In the genomic region with DNA sequence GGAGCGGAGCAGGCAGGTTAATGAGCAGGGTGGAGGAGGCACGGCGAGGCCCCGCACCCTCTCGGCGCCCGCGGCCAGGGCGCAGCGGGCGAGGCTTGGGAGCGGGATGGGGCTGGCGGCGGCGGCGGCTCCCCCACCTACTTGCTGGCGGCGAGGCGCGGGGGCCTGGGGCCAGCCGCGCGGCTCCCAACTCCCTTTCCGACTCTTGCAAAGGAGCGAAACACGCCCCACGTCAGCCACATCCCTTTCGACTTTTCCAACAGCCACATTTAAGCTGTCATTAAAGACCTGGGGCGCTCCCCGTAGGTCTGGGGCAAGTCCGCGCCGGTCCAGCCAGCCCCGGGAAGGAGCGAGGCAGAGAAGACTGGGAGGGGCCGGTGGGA, we compare ENCODE assay signal across 8 cellular contexts. TPM values are rescaled to one million over a fixed set of nuclear protein-coding genes. Genes with fewer than 3 reads are reported as not detected.
DNase-seq lines count a peak whose midpoint lies in the region; ATAC-seq and TF ChIP-seq lines count a peak whose summit lies in the region.

No MANE protein-coding gene starts in this region.

- intact Hi-C loops in naive thymus-derived CD4-positive, alpha-beta T cell (cut with micrococcal nuclease): loop anchor here (5.0 to 10.0 kb wide), 5 partner anchors 108 to 457 kb away; a partner anchor contains a TSS

- peak overlapping the region; percentile 71 for H3K4me3 ChIP-seq in HL-60 (replicated peaks; ENCODE audit: insufficient read depth, low read length)
- H3K4me3 ChIP-seq in naive thymus-derived CD4-positive, alpha-beta T cell (ENCODE audit: low read length): peak overlapping the region; percentile 53

- H3K27me3 ChIP-seq in HL-60 (ENCODE audit: insufficient read depth, poor library complexity, severe bottlenecking): peaks cover 42% of the 10 kb centered on the region
- peaks cover 7 to 10% of the 10 kb centered on the region in 2 donors for H3K27me3 ChIP-seq in naive thymus-derived CD4-positive, alpha-beta T cell (ENCODE audit: control insufficient read depth in 2 of 2, insufficient read depth in 2 of 2, low read length in 2 of 2)

- DNase-seq in ELR (ENCODE audit: low read depth) (peak; percentile 65), HL-60 (ENCODE audit: low read depth in 1 of 2, low spot score in 1 of 2) (peak in 1 of 2 experiments; percentile 14), WTC11 (ENCODE audit: low spot score) (no peak), SHP77 (lab: John Stamatoyannopoulos, UW) (no peak), midbrain (lab: John Stamatoyannopoulos, UW) (no peak), GF-D8 (lab: John Stamatoyannopoulos, UW) (no peak)
- DNase-seq in naive thymus-derived CD4-positive, alpha-beta T cell: peak in 2 of 9 donors; percentile 6 to 34

- no peaks in the 10 kb centered on the region for H3K9me3 ChIP-seq in naive thymus-derived CD4-positive, alpha-beta T cell (ENCODE audit: control insufficient read depth in 2 of 3, low read length in 3 of 3)

- H3K27ac ChIP-seq in HL-60 (replicated peaks): no peak overlapping the region
- no peak overlapping the region for H3K27ac ChIP-seq in naive thymus-derived CD4-positive, alpha-beta T cell (ENCODE audit: low read depth, low read length)

- H3K4me3 Mint-ChIP-seq in WTC11: peak overlapping the region; percentile 71
- H3K4me3 Mint-ChIP-seq in naive thymus-derived CD4-positive, alpha-beta T cell: peak overlapping the region; percentile 65 to 92 (median 75)

- no peak overlapping the region for H3K27ac Mint-ChIP-seq in WTC11
- H3K27ac Mint-ChIP-seq in naive thymus-derived CD4-positive, alpha-beta T cell: no peak overlapping the region

- no peaks in the 10 kb centered on the region for H3K36me3 ChIP-seq in naive thymus-derived CD4-positive, alpha-beta T cell (ENCODE audit: control insufficient read depth in 2 of 3, insufficient read depth in 3 of 3, low read length in 3 of 3)

- TF ChIP-seq CTCF in HL-60 (IDR thresholded peaks at IDR 0.05; ENCODE audit: insufficient read depth, low read length) (no peak), WTC11 (IDR thresholded peaks at IDR 0.05) (no peak)

- H3K9me3 Mint-ChIP-seq in WTC11: no peaks in the 10 kb centered on the region
- H3K9me3 Mint-ChIP-seq in naive thymus-derived CD4-positive, alpha-beta T cell: peaks cover 0 to 4% (median 0%) of the 10 kb centered on the region in 11 donors

- peaks cover 0 to 4% of the 10 kb centered on the region in 2 donors for H3K4me1 ChIP-seq in naive thymus-derived CD4-positive, alpha-beta T cell (ENCODE audit: control insufficient read depth in 2 of 2, insufficient read depth in 2 of 2, low read length in 2 of 2)

- H3K27me3 Mint-ChIP-seq in WTC11 (ENCODE audit: low read depth): peaks cover 76% of the 10 kb centered on the region
- peaks cover 30 to 49% (median 37%) of the 10 kb centered on the region in 5 donors for H3K27me3 Mint-ChIP-seq in naive thymus-derived CD4-positive, alpha-beta T cell

- H3K36me3 Mint-ChIP-seq in WTC11: no peaks in the 10 kb centered on the region; the same call in 1 of the 2 replicates
- peaks cover 0 to 5% (median 0%) of the 10 kb centered on the region in 5 donors for H3K36me3 Mint-ChIP-seq in naive thymus-derived CD4-positive, alpha-beta T cell

- CTCF ChIA-PET in WTC11 (lab: Charles Lee): interaction anchor here (0.5 to 3.3 kb wide), 10 partner anchors 18 to 521 kb away, joined by 3 to 28 read pairs (median 8); no protein-coding TSS in a partner anchor
- CTCF ChIA-PET in naive thymus-derived CD4-positive, alpha-beta T cell (lab: Charles Lee): no interaction called here

- POLR2A ChIA-PET in WTC11 (lab: Charles Lee): interaction anchor here (2.1 kb wide), 1 partner anchor 23 kb away, joined by 6 read pairs; no protein-coding TSS in a partner anchor
- POLR2A ChIA-PET in naive thymus-derived CD4-positive, alpha-beta T cell (lab: Charles Lee): no interaction called here

- ATAC-seq in WTC11: peak; percentile 10
- ATAC-seq in esophagus mucosa: peak; percentile 72
- ATAC-seq in naive thymus-derived CD4-positive, alpha-beta T cell: peak; percentile 45

- peaks cover 54% of the 10 kb centered on the region for H3K4me1 Mint-ChIP-seq in WTC11
- peaks cover 12 to 45% (median 38%) of the 10 kb centered on the region in 7 donors for H3K4me1 Mint-ChIP-seq in naive thymus-derived CD4-positive, alpha-beta T cell

TF ChIP-seq in WTC11, 78 proteins besides CTCF, POLR2A, EP300 and RAD21:
- TF ChIP-seq GRHL2 (CRISPR knock-in tag; IDR thresholded peaks at IDR 0.05; ENCODE audit: insufficient replicate concordance, severe bottlenecking): no peak
- TF ChIP-seq ZNF263 (CRISPR knock-in tag; IDR thresholded peaks at IDR 0.05; ENCODE audit: low read depth): no peak
- TF ChIP-seq PRRX2 (CRISPR knock-in tag; IDR thresholded peaks at IDR 0.05): no peak
- no peak for TF ChIP-seq FOXK1 (CRISPR knock-in tag; IDR thresholded peaks at IDR 0.05)
- TF ChIP-seq, protein P1, sequence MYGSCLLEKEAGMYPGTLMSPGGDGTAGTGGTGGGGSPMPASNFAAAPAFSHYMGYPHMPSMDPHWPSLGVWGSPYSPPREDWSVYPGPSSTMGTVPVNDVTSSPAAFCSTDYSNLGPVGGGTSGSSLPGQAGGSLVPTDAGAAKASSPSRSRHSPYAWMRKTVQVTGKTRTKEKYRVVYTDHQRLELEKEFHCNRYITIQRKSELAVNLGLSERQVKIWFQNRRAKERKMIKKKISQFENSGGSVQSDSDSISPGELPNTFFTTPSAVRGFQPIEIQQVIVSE (CRISPR knock-in tag; IDR thresholded peaks at IDR 0.05; ENCODE audit: borderline replicate concordance): no peak
- no peak for TF ChIP-seq ZNF219 (CRISPR knock-in tag; IDR thresholded peaks at IDR 0.05; ENCODE audit: borderline replicate concordance)
- TF ChIP-seq MXD4 (CRISPR knock-in tag; IDR thresholded peaks at IDR 0.05; ENCODE audit: borderline replicate concordance): no peak
- TF ChIP-seq ZNF671 (CRISPR knock-in tag; IDR thresholded peaks at IDR 0.05): no peak
- TF ChIP-seq, protein P2, sequence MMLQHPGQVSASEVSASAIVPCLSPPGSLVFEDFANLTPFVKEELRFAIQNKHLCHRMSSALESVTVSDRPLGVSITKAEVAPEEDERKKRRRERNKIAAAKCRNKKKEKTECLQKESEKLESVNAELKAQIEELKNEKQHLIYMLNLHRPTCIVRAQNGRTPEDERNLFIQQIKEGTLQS (CRISPR knock-in tag; conservative IDR thresholded peaks at IDR 0.05): no peak
- no peak for TF ChIP-seq CBFB (CRISPR knock-in tag; IDR thresholded peaks at IDR 0.05; ENCODE audit: low read depth)
- TF ChIP-seq TEAD4 (CRISPR knock-in tag; IDR thresholded peaks at IDR 0.05): no peak
- TF ChIP-seq FOXP1 (CRISPR knock-in tag; IDR thresholded peaks at IDR 0.05; ENCODE audit: borderline replicate concordance): no peak
- no peak for TF ChIP-seq RELA (CRISPR knock-in tag; IDR thresholded peaks at IDR 0.05; ENCODE audit: borderline replicate concordance)
- TF ChIP-seq, protein P3, sequence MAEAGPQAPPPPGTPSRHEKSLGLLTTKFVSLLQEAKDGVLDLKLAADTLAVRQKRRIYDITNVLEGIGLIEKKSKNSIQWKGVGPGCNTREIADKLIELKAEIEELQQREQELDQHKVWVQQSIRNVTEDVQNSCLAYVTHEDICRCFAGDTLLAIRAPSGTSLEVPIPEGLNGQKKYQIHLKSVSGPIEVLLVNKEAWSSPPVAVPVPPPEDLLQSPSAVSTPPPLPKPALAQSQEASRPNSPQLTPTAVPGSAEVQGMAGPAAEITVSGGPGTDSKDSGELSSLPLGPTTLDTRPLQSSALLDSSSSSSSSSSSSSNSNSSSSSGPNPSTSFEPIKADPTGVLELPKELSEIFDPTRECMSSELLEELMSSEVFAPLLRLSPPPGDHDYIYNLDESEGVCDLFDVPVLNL (CRISPR knock-in tag; IDR thresholded peaks at IDR 0.05; ENCODE audit: borderline replicate concordance, low read depth): no peak
- TF ChIP-seq, protein P4, sequence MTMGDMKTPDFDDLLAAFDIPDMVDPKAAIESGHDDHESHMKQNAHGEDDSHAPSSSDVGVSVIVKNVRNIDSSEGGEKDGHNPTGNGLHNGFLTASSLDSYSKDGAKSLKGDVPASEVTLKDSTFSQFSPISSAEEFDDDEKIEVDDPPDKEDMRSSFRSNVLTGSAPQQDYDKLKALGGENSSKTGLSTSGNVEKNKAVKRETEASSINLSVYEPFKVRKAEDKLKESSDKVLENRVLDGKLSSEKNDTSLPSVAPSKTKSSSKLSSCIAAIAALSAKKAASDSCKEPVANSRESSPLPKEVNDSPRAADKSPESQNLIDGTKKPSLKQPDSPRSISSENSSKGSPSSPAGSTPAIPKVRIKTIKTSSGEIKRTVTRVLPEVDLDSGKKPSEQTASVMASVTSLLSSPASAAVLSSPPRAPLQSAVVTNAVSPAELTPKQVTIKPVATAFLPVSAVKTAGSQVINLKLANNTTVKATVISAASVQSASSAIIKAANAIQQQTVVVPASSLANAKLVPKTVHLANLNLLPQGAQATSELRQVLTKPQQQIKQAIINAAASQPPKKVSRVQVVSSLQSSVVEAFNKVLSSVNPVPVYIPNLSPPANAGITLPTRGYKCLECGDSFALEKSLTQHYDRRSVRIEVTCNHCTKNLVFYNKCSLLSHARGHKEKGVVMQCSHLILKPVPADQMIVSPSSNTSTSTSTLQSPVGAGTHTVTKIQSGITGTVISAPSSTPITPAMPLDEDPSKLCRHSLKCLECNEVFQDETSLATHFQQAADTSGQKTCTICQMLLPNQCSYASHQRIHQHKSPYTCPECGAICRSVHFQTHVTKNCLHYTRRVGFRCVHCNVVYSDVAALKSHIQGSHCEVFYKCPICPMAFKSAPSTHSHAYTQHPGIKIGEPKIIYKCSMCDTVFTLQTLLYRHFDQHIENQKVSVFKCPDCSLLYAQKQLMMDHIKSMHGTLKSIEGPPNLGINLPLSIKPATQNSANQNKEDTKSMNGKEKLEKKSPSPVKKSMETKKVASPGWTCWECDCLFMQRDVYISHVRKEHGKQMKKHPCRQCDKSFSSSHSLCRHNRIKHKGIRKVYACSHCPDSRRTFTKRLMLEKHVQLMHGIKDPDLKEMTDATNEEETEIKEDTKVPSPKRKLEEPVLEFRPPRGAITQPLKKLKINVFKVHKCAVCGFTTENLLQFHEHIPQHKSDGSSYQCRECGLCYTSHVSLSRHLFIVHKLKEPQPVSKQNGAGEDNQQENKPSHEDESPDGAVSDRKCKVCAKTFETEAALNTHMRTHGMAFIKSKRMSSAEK (CRISPR knock-in tag; IDR thresholded peaks at IDR 0.05; ENCODE audit: borderline replicate concordance): no peak
- no peak for TF ChIP-seq SMAD4 (CRISPR knock-in tag; IDR thresholded peaks at IDR 0.05)
- TF ChIP-seq NFYB (CRISPR knock-in tag; conservative IDR thresholded peaks at IDR 0.05; ENCODE audit: low read depth): no peak

RNA-seq across cellular contexts. Expression of a gene that starts 0.7 kb away (rescaled TPM):
- total RNA-seq in WTC11 (2021): 16.9 to 23.3 TPM (median 18.7 TPM) in 3 replicates
- total RNA-seq in esophagus mucosa: 70.0 TPM
- total RNA-seq in naive thymus-derived CD4-positive, alpha-beta T cell: 1 to 10 TPM; 2.1 to 4.5 (median 2.6) TPM
- polyA plus RNA-seq in naive thymus-derived CD4-positive, alpha-beta T cell: under 1 TPM; 0.19 to 0.36 TPM

Comparison
In these comparisons a context has a peak if more than half of its experiments do, and no peak if none do; other contexts are left out.
1. ATAC-seq: peak in every context shown above with its lines; median percentile 72 in esophagus mucosa; 45 in naive thymus-derived CD4-positive, alpha-beta T cell; 10 in WTC11.